In the genomic region with DNA sequence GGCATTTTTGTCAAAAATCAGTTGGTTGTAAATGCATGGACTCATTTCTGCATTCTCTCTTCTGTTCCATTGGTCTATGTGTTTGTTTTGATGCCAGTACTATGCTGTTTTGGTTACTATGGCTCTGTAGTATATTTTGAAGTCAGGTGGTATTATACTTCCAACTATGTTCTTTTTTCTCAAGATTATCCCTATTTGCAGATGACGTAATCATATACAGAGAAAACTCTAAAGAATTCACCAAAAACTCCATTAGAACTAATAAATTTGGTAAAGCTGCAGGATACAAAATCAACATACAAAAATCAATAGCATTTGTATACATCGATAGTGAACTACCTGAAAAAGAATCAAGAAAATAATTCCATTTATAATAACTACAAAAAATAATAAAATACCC, we compare ENCODE assay signal across 35 cellular contexts.
DNase-seq lines count a peak whose midpoint lies in the region; ATAC-seq, FAIRE-seq and TF ChIP-seq lines count a peak whose summit lies in the region.
"Had no signal": no experiment of that assay in that cellular context is flagged by ENCODE, and none has a peak within 500 bp of the region (broad histone marks: within the 10 kb centered on the region; RNA-seq: fewer than 3 reads in every experiment).

No MANE protein-coding gene starts in this region.

- H2AFZ ChIP-seq in HepG2 (ENCODE audit: low read length) (no peak overlapping the region), GM12878 (ENCODE audit: control insufficient read depth, low read depth, low read length) (no peak overlapping the region), K562 (ENCODE audit: low read depth, low read length) (no peak overlapping the region)

- TF ChIP-seq POLR2A in HepG2 (IDR thresholded peaks at IDR 0.05; ENCODE audit: insufficient read depth in 1 of 2, low read depth in 2 of 2, low read length in 2 of 2): no peak
- no peak for TF ChIP-seq POLR2A in right lobe of liver (IDR thresholded peaks at IDR 0.05)
- TF ChIP-seq POLR2A in GM12878 (IDR thresholded peaks at IDR 0.05; ENCODE audit: low read depth, low read length): no peak
- TF ChIP-seq POLR2A in K562 (conservative IDR thresholded peaks at IDR 0.05): no peak

- DNase-seq in HepG2 (ENCODE audit: low spot score) (no peak), right lobe of liver (no peak), GM12878 (ENCODE audit: low read depth, low spot score) (no peak), K562 (ENCODE audit: extremely low read depth in 1 of 4, low spot score in 3 of 4) (no peak), hippocampal formation (lab: John Stamatoyannopoulos, UW) (no peak), T-helper 2 cell (no peak), OCI-M1 (lab: John Stamatoyannopoulos, UW) (no peak)
- DNase-seq: 8988T; ACHN; AML-193; BE2C; C1 segment of cervical spinal cord; Caco-2; Calu3; CD4-positive, alpha-beta memory T cell; CD4-positive, alpha-beta T cell; CD4-positive, CD25-positive, alpha-beta regulatory T cell; CD8-positive, alpha-beta memory T cell; CD8-positive, alpha-beta T cell; COR-L47; DMS 273 treated with DMSO at 0.1 percent for 48 hours; DMS153; DMS53; DMS79; DMS79 treated with DMSO at 0.1 percent for 48 hours; DND-41; EL had no signal

- no peaks in the 10 kb centered on the region for H3K9me1 ChIP-seq in K562 (ENCODE audit: control insufficient read depth, insufficient read depth, low read length)

- intact Hi-C loops in HepG2 (cut with micrococcal nuclease; ENCODE audit: unreplicated experiment): no loop called here
- intact Hi-C loops in right lobe of liver (cut with DNase I): no loop called here
- intact Hi-C loops in GM12878 (cut with micrococcal nuclease; ENCODE audit: unreplicated experiment): no loop called here
- intact Hi-C loops in K562 (cut with micrococcal nuclease): no loop called here

- H3K9me3 ChIP-seq in HepG2 (ENCODE audit: low read length) (peaks cover 20% of the 10 kb centered on the region; the same call in 1 of the 2 replicates), right lobe of liver (no peaks in the 10 kb centered on the region), HEK293 (ENCODE audit: control insufficient read depth, insufficient read depth, low read depth, low read length) (no peaks in the 10 kb centered on the region), GM12878 (replicated peaks; ENCODE audit: control insufficient read depth, insufficient read depth, low read length) (no peaks in the 10 kb centered on the region), K562 (replicated peaks; ENCODE audit: control insufficient read depth, insufficient read depth, low read depth, low read length) (no peaks in the 10 kb centered on the region; the same call in 1 of the 2 replicates)
- H3K9me3 ChIP-seq: A549, BE2C, BLaER1, Caco-2 had no signal

- no peak overlapping the region for H3K9ac ChIP-seq in HepG2 (ENCODE audit: insufficient read depth, low read depth, low read length)
- no peak overlapping the region for H3K9ac ChIP-seq in GM12878 (ENCODE audit: control insufficient read depth, insufficient read depth, low read length)
- no peak overlapping the region for H3K9ac ChIP-seq in K562 (ENCODE audit: insufficient read depth in 1 of 2, low read depth in 2 of 2, low read length in 2 of 2)
- H3K9ac ChIP-seq: BLaER1; BLaER1 treated with 17β-estradiol and CSF1 and Interleukin-3, amounts not matched to agents 10 nM and 100 nM had no signal

- H3K79me2 ChIP-seq in HepG2 (ENCODE audit: insufficient read depth, low read length) (no peaks in the 10 kb centered on the region), GM12878 (ENCODE audit: control insufficient read depth, insufficient read depth, low read length) (no peaks in the 10 kb centered on the region), K562 (ENCODE audit: control insufficient read depth, insufficient read depth, low read length) (no peaks in the 10 kb centered on the region)

- TF ChIP-seq RAD21 in HepG2 (CRISPR knock-in tag; IDR thresholded peaks at IDR 0.05): no peak
- no peak for TF ChIP-seq RAD21 in GM12878 (IDR thresholded peaks at IDR 0.05; ENCODE audit: insufficient read depth, low read depth, low read length)
- no peak for TF ChIP-seq RAD21 in K562 (CRISPR knock-in tag; conservative IDR thresholded peaks at IDR 0.05 in 1 of 2, IDR thresholded peaks at IDR 0.05 in 1 of 2)

- no peak for TF ChIP-seq CTCF in HepG2 (CRISPR knock-in tag; IDR thresholded peaks at IDR 0.05)
- TF ChIP-seq CTCF in right lobe of liver (IDR thresholded peaks at IDR 0.05): no peak
- no peak for TF ChIP-seq CTCF in HEK293 (tag by site-specific recombination; IDR thresholded peaks at IDR 0.05)
- no peak for TF ChIP-seq CTCF in GM12878 (IDR thresholded peaks at IDR 0.05 in 2 of 3, conservative IDR thresholded peaks at IDR 0.05 in 1 of 3; ENCODE audit: control insufficient read depth in 2 of 3, extremely low read depth in 1 of 3, insufficient read depth in 1 of 3, low read depth in 3 of 3, low read length in 3 of 3)
- no peak for TF ChIP-seq CTCF in K562 (IDR thresholded peaks at IDR 0.05 in 2 of 3, conservative IDR thresholded peaks at IDR 0.05 in 1 of 3; ENCODE audit: insufficient read depth in 2 of 3, low read depth in 1 of 3, low read length in 3 of 3)

- H4K20me1 ChIP-seq in HepG2 (ENCODE audit: insufficient read depth, low read length) (no peaks in the 10 kb centered on the region), GM12878 (ENCODE audit: control insufficient read depth, insufficient read depth) (no peaks in the 10 kb centered on the region), K562 (replicated peaks; ENCODE audit: control insufficient read depth, insufficient read depth, low read length) (no peaks in the 10 kb centered on the region)
- H4K20me1 ChIP-seq: BLaER1; BLaER1 treated with 17β-estradiol and CSF1 and Interleukin-3, amounts not matched to agents 10 nM and 100 nM had no signal

- H3K36me3 ChIP-seq in HepG2 (replicated peaks in 1 of 2; ENCODE audit: control insufficient read depth in 1 of 2, insufficient read depth in 2 of 2, low read length in 2 of 2): no peaks in the 10 kb centered on the region
- H3K36me3 ChIP-seq in right lobe of liver: no peaks in the 10 kb centered on the region
- no peaks in the 10 kb centered on the region for H3K36me3 ChIP-seq in HEK293 (ENCODE audit: control insufficient read depth in 2 of 2, insufficient read depth in 1 of 2, low read length in 2 of 2)
- no peaks in the 10 kb centered on the region for H3K36me3 ChIP-seq in GM12878 (ENCODE audit: control insufficient read depth in 2 of 2, insufficient read depth in 2 of 2, low read length in 1 of 2)
- H3K36me3 ChIP-seq in K562 (ENCODE audit: control insufficient read depth, insufficient read depth, low read length): no peaks in the 10 kb centered on the region
- H3K36me3 ChIP-seq: BE2C; BLaER1; BLaER1 treated with 17β-estradiol and CSF1 and Interleukin-3, amounts not matched to agents 10 nM and 100 nM had no signal

- CTCF ChIA-PET in HepG2 (lab: Yijun Ruan, JAX; ENCODE audit: low intra/inter-chr PET ratio, low total read pairs) (no interaction called here), HEK293 (lab: Yijun Ruan, JAX) (no interaction called here), GM12878 (lab: Yijun Ruan, JAX) (no interaction called here), K562 (lab: Yijun Ruan, JAX; ENCODE audit: low intra/inter-chr PET ratio) (no interaction called here)

- 10% methylated on average over 2 of the region's 2 CpGs for WGBS in HepG2 (ENCODE audit: low lambda C conversion rate)
- 78% methylated on average over 2 of the region's 2 CpGs for WGBS in right lobe of liver (ENCODE audit: insufficient coverage, low coverage, low lambda C conversion rate, missing lambda C conversion rate)
- 0% methylated on average over 2 of the region's 2 CpGs for WGBS in GM12878 (ENCODE audit: insufficient coverage, insufficient replicate concordance, low lambda C conversion rate, missing lambda C conversion rate)
- 0% methylated on average over 2 of the region's 2 CpGs for WGBS in K562 (ENCODE audit: insufficient coverage, low coverage, missing lambda C conversion rate)

- in situ Hi-C loops in HepG2 (cut with HindIII; ENCODE audit: extremely low pct_ligation_motif_present, low pct_unique_long_range_greater_than_20kb): no loop called here
- in situ Hi-C loops in GM12878 (cut with MboI): no loop called here
- in situ Hi-C loops in K562 (cut with MboI): no loop called here

- SMC1A ChIA-PET in GM12878 (lab: Charles Lee; ENCODE audit: uncharacterized antibody, unreplicated experiment): interaction anchor here (1.3 kb wide), 1 partner anchor 16 kb away, joined by 3 read pairs; no protein-coding TSS in a partner anchor

- POLR2A ChIA-PET in HepG2 (lab: Yijun Ruan, JAX): no interaction called here
- POLR2A ChIA-PET in HEK293 (lab: Yijun Ruan, JAX): no interaction called here
- POLR2A ChIA-PET in GM12878 (lab: Charles Lee): no interaction called here
- POLR2A ChIA-PET in K562 (lab: Yijun Ruan, JAX): no interaction called here

- ATAC-seq in HepG2 (no peak), right lobe of liver (no peak), GM12878 (no peak), K562 (no peak)
- ATAC-seq: A549; CD8-positive, alpha-beta T cell had no signal

- H3K4me3 ChIP-seq in HepG2 (replicated peaks in 1 of 3; ENCODE audit: insufficient read depth in 1 of 3, low read depth in 2 of 3, low read length in 3 of 3): no peak overlapping the region
- no peak overlapping the region for H3K4me3 ChIP-seq in right lobe of liver
- no peak overlapping the region for H3K4me3 ChIP-seq in HEK293 (ENCODE audit: low read depth, low read length)
- no peak overlapping the region for H3K4me3 ChIP-seq in GM12878
- no peak overlapping the region for H3K4me3 ChIP-seq in K562
- H3K4me3 ChIP-seq: A549; BLaER1; BLaER1 treated with 17β-estradiol and CSF1 and Interleukin-3, amounts not matched to agents 10 nM and 100 nM had no signal

- H3K27ac ChIP-seq in HepG2 (ENCODE audit: extremely low read length, insufficient read depth, low read length) (no peak overlapping the region), right lobe of liver (no peak overlapping the region), HEK293 (ENCODE audit: extremely low read depth, low read depth, low read length) (no peak overlapping the region), GM12878 (ENCODE audit: control insufficient read depth, insufficient read depth) (no peak overlapping the region), K562 (ENCODE audit: extremely low read depth, low read depth, low read length) (no peak overlapping the region)
- H3K27ac ChIP-seq: 22Rv1; A549; BLaER1; BLaER1 treated with 17β-estradiol and CSF1 and Interleukin-3, amounts not matched to agents 10 nM and 100 nM; C4-2B had no signal

- FAIRE-seq in HepG2 (lab: Jason Lieb, UNC) (no peak), GM12878 (lab: Jason Lieb, UNC) (no peak), K562 (lab: Jason Lieb, UNC) (no peak)
- FAIRE-seq: A204.1, A549, D721Med had no signal

- RAD21 ChIA-PET in GM12878 (lab: Charles Lee; ENCODE audit: unreplicated experiment): no interaction called here

- TF ChIP-seq EP300 in HepG2 (IDR thresholded peaks at IDR 0.05; ENCODE audit: low read depth in 2 of 2, low read length in 2 of 2): no peak
- no peak for TF ChIP-seq EP300 in HepG2 (CRISPR knock-in tag; IDR thresholded peaks at IDR 0.05; ENCODE audit: borderline replicate concordance)
- TF ChIP-seq EP300 in GM12878 (IDR thresholded peaks at IDR 0.05; ENCODE audit: borderline replicate concordance in 1 of 2, control insufficient read depth in 1 of 2, low read depth in 2 of 2, low read length in 2 of 2): no peak
- TF ChIP-seq EP300 in K562 (IDR thresholded peaks at IDR 0.05; ENCODE audit: low read length): no peak

- BruUV-seq in HepG2 (replicated peaks; lab: Mats Ljungman, UMichigan) (no TSS peak), GM12878 (replicated peaks; lab: Mats Ljungman, UMichigan) (no TSS peak), K562 (replicated peaks; lab: Mats Ljungman, UMichigan) (no TSS peak)

- H3K27me3 ChIP-seq in HepG2 (ENCODE audit: control insufficient read depth in 1 of 2, insufficient read depth in 2 of 2, low read length in 2 of 2) (no peaks in the 10 kb centered on the region), right lobe of liver (no peaks in the 10 kb centered on the region), GM12878 (replicated peaks in 1 of 2; ENCODE audit: control insufficient read depth in 2 of 2, insufficient read depth in 2 of 2, low read length in 1 of 2) (no peaks in the 10 kb centered on the region), K562 (ENCODE audit: control insufficient read depth in 2 of 2, insufficient read depth in 2 of 2, low read length in 2 of 2) (no peaks in the 10 kb centered on the region)
- H3K27me3 ChIP-seq: BE2C; BLaER1; BLaER1 treated with 17β-estradiol and CSF1 and Interleukin-3, amounts not matched to agents 10 nM and 100 nM had no signal

- H3K4me1 ChIP-seq in HepG2 (ENCODE audit: insufficient read depth, low read length) (no peaks in the 10 kb centered on the region), right lobe of liver (no peaks in the 10 kb centered on the region), HEK293 (ENCODE audit: control insufficient read depth, insufficient read depth, low read length) (no peaks in the 10 kb centered on the region), GM12878 (ENCODE audit: control insufficient read depth, insufficient read depth, low read length) (no peaks in the 10 kb centered on the region), K562 (replicated peaks in 1 of 2; ENCODE audit: control insufficient read depth in 2 of 2, insufficient read depth in 2 of 2, low read length in 2 of 2) (no peaks in the 10 kb centered on the region)
- H3K4me1 ChIP-seq: A549; BE2C; BLaER1; BLaER1 treated with 17β-estradiol and CSF1 and Interleukin-3, amounts not matched to agents 10 nM and 100 nM; Caco-2 had no signal

- no peak overlapping the region for H3K4me2 ChIP-seq in HepG2 (ENCODE audit: low read depth, low read length)
- no peak overlapping the region for H3K4me2 ChIP-seq in GM12878 (ENCODE audit: control insufficient read depth, insufficient read depth)
- H3K4me2 ChIP-seq in K562 (ENCODE audit: insufficient read depth, low read length): no peak overlapping the region
- H3K4me2 ChIP-seq: A549; BLaER1; BLaER1 treated with 17β-estradiol and CSF1 and Interleukin-3, amounts not matched to agents 10 nM and 100 nM had no signal
